Comparison of ENCODE assay signal across 2 cellular contexts in genomic region chr3:52058111-52058510, GRCh38.
TF ChIP-seq lines count a peak whose summit lies in the region.

No MANE protein-coding gene starts in this region.

TF ChIP-seq in GM12878, 131 proteins besides CTCF, POLR2A, EP300 and RAD21:
- TF ChIP-seq TBL1XR1 (IDR thresholded peaks at IDR 0.05; ENCODE audit: low read depth, low read length) (no peak), MXI1 (IDR thresholded peaks at IDR 0.05; ENCODE audit: low read depth, low read length) (no peak), SRF (IDR thresholded peaks at IDR 0.05; ENCODE audit: low read depth in 2 of 2, low read length in 2 of 2) (no peak), SPI1 (IDR thresholded peaks at IDR 0.05; ENCODE audit: borderline replicate concordance, insufficient read depth, low read depth, low read length) (no peak), NR2C2 (IDR thresholded peaks at IDR 0.05; ENCODE audit: borderline replicate concordance, control insufficient read depth, insufficient read length, low read depth) (no peak), TARDBP (IDR thresholded peaks at IDR 0.05; ENCODE audit: borderline replicate concordance) (no peak), CREB1 (IDR thresholded peaks at IDR 0.05; ENCODE audit: low read depth) (no peak)

TF ChIP-seq in neural cell, 6 proteins besides CTCF, POLR2A, EP300 and RAD21:
- no peak for TF ChIP-seq MXI1 (conservative IDR thresholded peaks at IDR 0.05; ENCODE audit: poor library complexity, severe bottlenecking)
- no peak for TF ChIP-seq POLR2AphosphoS5 (IDR thresholded peaks at IDR 0.05)
- no peak for TF ChIP-seq EZH2 (IDR thresholded peaks at IDR 0.05; ENCODE audit: borderline replicate concordance, insufficient read depth, low read length, poor library complexity, severe bottlenecking)
- no peak for TF ChIP-seq REST (IDR thresholded peaks at IDR 0.05; ENCODE audit: borderline replicate concordance)
- no peak for TF ChIP-seq TAF1 (IDR thresholded peaks at IDR 0.05; ENCODE audit: low read depth)
- no peak for TF ChIP-seq SMC3 (conservative IDR thresholded peaks at IDR 0.05; ENCODE audit: poor library complexity)
TF ChIP-seq in neural cell: peak in this region for 0.
